In genomic region chr16:56237451-56237930, GRCh38 we compare ENCODE assay signal across 26 cellular contexts. TPM values are rescaled to one million over a fixed set of nuclear protein-coding genes. Genes with fewer than 3 reads are reported as not detected.
DNase-seq lines count a peak whose midpoint lies in the region; ATAC-seq and TF ChIP-seq lines count a peak whose summit lies in the region.
"Had no signal": no experiment of that assay in that cellular context is flagged by ENCODE, and none has a peak within 500 bp of the region (broad histone marks: within the 10 kb centered on the region; RNA-seq: fewer than 3 reads in every experiment).

No MANE protein-coding gene starts in this region.

- H3K4me1 ChIP-seq in adipocyte (ENCODE audit: control insufficient read depth, insufficient read depth, low read length) (no peaks in the 10 kb centered on the region), osteoblast (ENCODE audit: insufficient read depth, low read length) (no peaks in the 10 kb centered on the region)
- H3K4me1 ChIP-seq: psoas muscle, SJCRH30 had no signal

- H3K9me3 ChIP-seq in adipocyte (ENCODE audit: control insufficient read depth, low read length) = no peaks in the 10 kb centered on the region
- H3K9me3 ChIP-seq in osteoblast (ENCODE audit: low read depth, low read length) = no peaks in the 10 kb centered on the region
- H3K9me3 ChIP-seq: HAP-1, psoas muscle, SJCRH30 had no signal

- H3K79me2 ChIP-seq in osteoblast (ENCODE audit: insufficient read depth, low read length) = no peaks in the 10 kb centered on the region

- no peak for TF ChIP-seq CTCF in osteoblast (IDR thresholded peaks at IDR 0.05; ENCODE audit: extremely low read depth, low read depth, low read length)

- DNase-seq in adipocyte (ENCODE audit: low read depth) = peak; percentile 77
- peak; percentile 60 for DNase-seq in fibroblast of peridontal ligament (ENCODE audit: extremely low read depth)
- DNase-seq in inferior parietal cortex (ENCODE audit: extremely low spot score) = peak; percentile 71
- peak; percentile 83 for DNase-seq in superior temporal gyrus (ENCODE audit: extremely low spot score)
- no peak for DNase-seq in SHP77 (lab: John Stamatoyannopoulos, UW)
- DNase-seq in osteoblast (ENCODE audit: insufficient read length, low spot score, missing footprints) = no peak
- no peak for DNase-seq in stimulated activated CD8-positive, alpha-beta memory T cell treated with anti-CD3 and anti-CD28 coated beads, Interleukin-4, amount 100 ng/mL, for 48 hours
- DNase-seq: activated CD8-positive, alpha-beta T cell treated with anti-CD3 and anti-CD28 coated beads, Interleukin-2, amount 10 ng/mL, durations not matched to agents 7 days and 5 days; activated naive CD4-positive, alpha-beta T cell; activated T-cell treated with anti-CD3 and anti-CD28 coated beads, Interleukin-2, amount 50 U/mL, for 4 hours; DMS 273 treated with DMSO at 0.1 percent for 48 hours; KG1; NCI-H146; NCI-H510A; PC-9; psoas muscle; SJCRH30; small intestine; stimulated activated CD4-positive, alpha-beta T cell treated with anti-CD3 and anti-CD28 coated beads, Interleukin-2, amount 100 ng/mL, for 24 hours; T-helper 1 cell had no signal

- H2AFZ ChIP-seq in osteoblast (ENCODE audit: low read length) = no peak overlapping the region
- H2AFZ ChIP-seq: PC-9 had no signal

- peaks cover 14% of the 10 kb centered on the region for H3K27me3 ChIP-seq in adipocyte (replicated peaks; ENCODE audit: control insufficient read depth, insufficient read depth, low read length)
- H3K27me3 ChIP-seq in osteoblast (ENCODE audit: insufficient read depth, low read length) = no peaks in the 10 kb centered on the region
- H3K27me3 ChIP-seq: SJCRH30 had no signal

- no peak for ATAC-seq in GM19452 (IDR thresholded peaks at IDR 0.05; ENCODE audit: unreplicated experiment)
- ATAC-seq: activated CD8-positive, alpha-beta T cell treated with anti-CD3 and anti-CD28 coated beads, Interleukin-2, amount 10 ng/mL, durations not matched to agents 7 days and 5 days; activated T-cell treated with anti-CD3 and anti-CD28 coated beads, Interleukin-2, amount 50 U/mL, for 4 hours; stimulated activated effector memory CD8-positive, alpha-beta T cell treated with anti-CD3 and anti-CD28 coated beads, Interleukin-12 subunit alpha, Interleukin-12 subunit beta, amount 100 ng/mL, for 72 hours had no signal

- no peaks in the 10 kb centered on the region for H3K36me3 ChIP-seq in adipocyte (ENCODE audit: control insufficient read depth, insufficient read depth, low read length, severe bottlenecking)
- no peaks in the 10 kb centered on the region for H3K36me3 ChIP-seq in osteoblast (ENCODE audit: insufficient read depth, low read length)
- H3K36me3 ChIP-seq: HAP-1, SJCRH30 had no signal

- H3K9ac ChIP-seq in adipocyte (ENCODE audit: low read length) = no peak overlapping the region

- no peaks in the 10 kb centered on the region for H4K20me1 ChIP-seq in osteoblast (ENCODE audit: insufficient read depth, low read length)

- no peak overlapping the region for H3K27ac ChIP-seq in osteoblast (ENCODE audit: low read depth, low read length)
- H3K27ac ChIP-seq: PC-9, psoas muscle, SJCRH30 had no signal

- no peak overlapping the region for H3K4me2 ChIP-seq in osteoblast (ENCODE audit: insufficient read depth, low read length)
- H3K4me2 ChIP-seq: PC-9 had no signal

- H3K4me3 ChIP-seq in adipocyte (ENCODE audit: low read length) = no peak overlapping the region
- no peak overlapping the region for H3K4me3 ChIP-seq in osteoblast (ENCODE audit: insufficient read depth, low read length)
- H3K4me3 ChIP-seq: HAP-1, lung, PC-9, psoas muscle, SJCRH30 had no signal

RNA-seq across cellular contexts. Expression of gene GNAO1, which starts 46.2 kb away (rescaled TPM):
- under 0.01 TPM in 1 of 2 replicates, not detected in the other for total RNA-seq in osteoblast
- total RNA-seq: bronchial epithelial cell, dermis microvascular lymphatic vessel endothelial cell had no signal

Comparison
In these comparisons a context has a peak if more than half of its experiments do, and no peak if none do; other contexts are left out.
1. DNase-seq: peak in adipocyte (single experiment), fibroblast of peridontal ligament (single experiment), inferior parietal cortex (single experiment) and superior temporal gyrus (single experiment); none in SHP77 (0 of 2), osteoblast (single experiment) and stimulated activated CD8-positive, alpha-beta memory T cell treated with anti-CD3 and anti-CD28 coated beads, Interleukin-4, amount 100 ng/mL, for 48 hours (single experiment).